Comparison of ENCODE assay signal across 19 cellular contexts in the genomic region with DNA sequence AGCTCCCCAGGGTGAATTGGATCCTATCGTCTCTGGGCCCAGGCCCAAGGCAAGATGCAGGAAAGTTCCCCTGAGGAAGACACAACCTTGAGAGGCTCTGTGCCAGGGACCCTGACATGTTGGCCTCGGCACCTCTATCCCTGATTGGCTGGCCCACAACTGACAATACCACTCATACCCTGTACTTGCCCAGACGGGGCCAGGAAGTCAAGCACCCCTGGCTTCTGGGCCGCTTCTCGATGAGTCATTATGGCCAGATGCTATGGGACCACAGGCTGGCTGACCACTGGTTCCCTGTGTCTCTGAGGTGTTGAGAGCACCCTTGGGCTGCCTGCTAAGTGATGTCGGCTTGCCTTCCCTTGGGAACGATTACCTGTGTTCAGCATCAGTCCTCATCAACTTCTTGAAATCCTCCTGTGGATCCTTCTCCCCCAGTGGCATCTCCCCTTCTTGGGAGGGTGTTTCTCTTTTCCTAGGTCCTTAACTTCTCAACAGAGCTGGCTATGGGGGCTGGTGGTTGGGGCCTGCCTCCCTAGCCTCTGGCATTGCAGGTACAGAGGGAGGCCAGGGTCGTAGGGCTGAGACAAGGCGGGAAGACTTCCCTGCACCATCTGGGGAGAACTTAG.
"Had no signal": no experiment of that assay in that cellular context is flagged by ENCODE, and none has a peak within 500 bp of the region (broad histone marks: within the 10 kb centered on the region; RNA-seq: fewer than 3 reads in every experiment).

No MANE protein-coding gene starts in this region.

- H3K4me1 Mint-ChIP-seq: naive thymus-derived CD8-positive, alpha-beta T cell had no signal

- H3K9me3 Mint-ChIP-seq: dendritic cell treated with granulocyte-macrophage colony-stimulating factor and Interleukin-4, amounts not matched to agents 40 ng/mL and 50 ng/mL, for 4 days; effector memory CD8-positive, alpha-beta T cell; naive thymus-derived CD8-positive, alpha-beta T cell had no signal

- H3K36me3 ChIP-seq: esophagus squamous epithelium, neutrophil, sigmoid colon, stomach, thoracic aorta, transverse colon had no signal

- H3K4me3 Mint-ChIP-seq: dendritic cell treated with granulocyte-macrophage colony-stimulating factor and Interleukin-4, amounts not matched to agents 40 ng/mL and 50 ng/mL, for 4 days; effector memory CD8-positive, alpha-beta T cell; naive thymus-derived CD8-positive, alpha-beta T cell had no signal

- H3K4me3 ChIP-seq: esophagus squamous epithelium, sigmoid colon, skin epidermis, stomach, thoracic aorta, transverse colon had no signal

- DNase-seq: effector memory CD8-positive, alpha-beta T cell; esophagus squamous epithelium; foreskin keratinocyte; head of caudate nucleus; hippocampal formation; kidney glomerular epithelial cell; naive thymus-derived CD8-positive, alpha-beta T cell; posterior cingulate gyrus; sigmoid colon; stimulated activated CD4-positive, alpha-beta T cell treated with anti-CD3 and anti-CD28 coated beads, Interleukin-2, amount 100 ng/mL, for 24 hours; stimulated activated CD4-positive, alpha-beta T cell treated with anti-CD3 and anti-CD28 coated beads, Interleukin-4, amount 100 ng/mL, for 4 hours; stimulated activated naive CD4-positive, alpha-beta T cell; stomach; substantia nigra; transverse colon had no signal

- ATAC-seq: effector memory CD8-positive, alpha-beta T cell; foreskin keratinocyte; naive thymus-derived CD8-positive, alpha-beta T cell had no signal

- H3K36me3 Mint-ChIP-seq: naive thymus-derived CD8-positive, alpha-beta T cell had no signal

- H3K27ac ChIP-seq: esophagus squamous epithelium, foreskin keratinocyte, neutrophil, sigmoid colon, skin epidermis, stomach, thoracic aorta, transverse colon had no signal

- H3K9me3 ChIP-seq: esophagus squamous epithelium, neutrophil, sigmoid colon, stomach, thoracic aorta, transverse colon had no signal

- H3K27me3 Mint-ChIP-seq: dendritic cell treated with granulocyte-macrophage colony-stimulating factor and Interleukin-4, amounts not matched to agents 40 ng/mL and 50 ng/mL, for 4 days; effector memory CD8-positive, alpha-beta T cell; naive thymus-derived CD8-positive, alpha-beta T cell had no signal

- H3K27ac Mint-ChIP-seq: dendritic cell treated with granulocyte-macrophage colony-stimulating factor and Interleukin-4, amounts not matched to agents 40 ng/mL and 50 ng/mL, for 4 days; effector memory CD8-positive, alpha-beta T cell had no signal

- H3K4me1 ChIP-seq: esophagus squamous epithelium, foreskin keratinocyte, sigmoid colon, stomach, transverse colon had no signal

- H3K27me3 ChIP-seq: esophagus squamous epithelium, foreskin keratinocyte, neutrophil, sigmoid colon, stomach, transverse colon had no signal
